Comparison of ENCODE assay signal across 8 cellular contexts in the genomic region with DNA sequence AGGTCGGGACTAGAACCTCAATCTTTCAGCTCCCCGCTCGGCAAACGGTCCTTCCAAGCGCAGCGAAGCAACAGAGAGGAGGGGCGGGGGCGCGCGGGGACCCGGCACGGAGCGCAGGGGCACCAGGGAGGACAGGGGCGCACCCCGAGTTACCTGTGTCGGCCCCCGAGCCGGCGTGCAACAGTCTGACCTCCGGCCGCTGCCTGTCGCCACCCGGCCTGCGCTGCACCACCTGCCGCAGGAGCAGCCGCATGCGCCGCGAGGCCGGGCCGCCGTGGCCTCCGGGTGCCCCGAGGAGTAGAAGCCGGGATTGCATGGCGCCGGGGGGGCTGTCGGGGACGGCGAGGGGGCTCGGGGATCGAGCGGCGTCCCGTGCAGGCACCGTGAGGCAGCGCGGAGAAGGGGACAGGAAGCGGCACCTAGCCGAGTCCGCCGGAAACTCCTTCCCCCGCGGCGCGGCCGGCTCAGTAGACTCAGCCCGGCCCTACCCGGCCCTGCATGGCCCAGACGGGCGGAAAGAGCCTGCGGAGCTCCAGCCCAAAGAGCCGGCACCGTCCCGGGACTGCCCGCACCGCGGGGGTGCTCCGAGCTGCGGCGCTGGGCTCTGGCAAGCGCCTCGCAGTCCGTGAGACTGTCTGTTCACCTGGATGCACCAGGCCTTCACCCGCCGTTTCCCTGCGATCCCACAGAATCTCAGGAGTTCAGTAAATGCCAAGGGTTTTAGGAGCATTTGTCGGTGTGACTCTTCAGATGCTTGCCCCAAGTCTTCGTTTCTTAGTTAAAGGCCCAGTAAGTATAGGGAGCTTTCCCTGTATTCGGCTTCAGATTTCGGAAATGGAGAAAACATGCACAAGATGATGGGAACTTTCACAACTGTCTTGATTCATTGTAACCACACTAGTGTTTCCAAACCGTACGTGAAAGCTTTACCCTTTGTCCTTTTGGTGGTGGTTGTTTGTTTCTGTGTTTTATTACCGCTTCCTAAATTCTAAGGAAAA. TPM values are rescaled to one million over a fixed set of nuclear protein-coding genes. Genes with fewer than 3 reads are reported as not detected.
DNase-seq lines count a peak whose midpoint lies in the region; ATAC-seq, FAIRE-seq and TF ChIP-seq lines count a peak whose summit lies in the region.

TSS of gene VWA8 (minus strand) at position 410 of the 998 bp plus-strand sequence. CDS start at position 316, 94 bp downstream.

- peak within 1 kb of the TSS; percentile 68 for H3K4me3 ChIP-seq in A549
- H3K4me3 ChIP-seq in kidney (ENCODE audit: low read length in 2 of 2): peak within 1 kb of the TSS; percentile 82 to 89

- H3K36me3 ChIP-seq in kidney (ENCODE audit: control insufficient read depth in 1 of 2, insufficient read depth in 2 of 2, low read length in 2 of 2): no peaks in the 10 kb centered on the region

- POLR2A ChIA-PET in A549 (lab: Yijun Ruan, JAX): interaction anchor here (1.4 to 1.8 kb wide), 3 partner anchors 80 to 293 kb away, joined by 5 to 9 read pairs (median 6); partner anchors contain the start of gene DGKH

- CTCF ChIA-PET in A549 (lab: Yijun Ruan, JAX): interaction anchor here (1.4 to 1.9 kb wide), 2 partner anchors 14 to 150 kb away, joined by 4 to 11 read pairs; no protein-coding TSS in a partner anchor

- peak in 1 of 2 experiments; percentile 25; a peak in 2 of 5 replicates for TF ChIP-seq RAD21 in A549 (conservative IDR thresholded peaks at IDR 0.05 in 1 of 2, IDR thresholded peaks at IDR 0.05 in 1 of 2)

- peak within 1 kb of the TSS; percentile 96 for H3K4me2 ChIP-seq in A549

- H3K9ac ChIP-seq in kidney (ENCODE audit: low read length in 2 of 2): peak within 1 kb of the TSS; percentile 83 to 90

- DNase-seq in A549 (ENCODE audit: low read depth in 1 of 2, low spot score in 1 of 2): peak; percentile 55 to 86
- peak; percentile 77 for DNase-seq in NCI-H226
- DNase-seq in activated CD4-positive, CD25-positive, alpha-beta regulatory T cell treated with anti-CD3 and anti-CD28 coated beads, Interleukin-2, amount 50 U/mL, for 72 hours: peak; percentile 86
- peak; percentile 74 for DNase-seq in cerebellum (ENCODE audit: low spot score)
- peak; percentile 94 for DNase-seq in kidney
- DNase-seq in stimulated activated CD4-positive, alpha-beta T cell treated with anti-CD3 and anti-CD28 coated beads, Interleukin-15, amount 100 ng/mL, for 24 hours: peak; percentile 91

- ATAC-seq in A549: peak; percentile 98
- ATAC-seq in GM18519 (IDR thresholded peaks at IDR 0.05; ENCODE audit: low FRiP score, unreplicated experiment): peak; percentile 82
- ATAC-seq in HG03045 (IDR thresholded peaks at IDR 0.05; ENCODE audit: unreplicated experiment): peak; percentile 84

- peak; percentile 66 for TF ChIP-seq POLR2A in A549 (IDR thresholded peaks at IDR 0.05; ENCODE audit: low read length)

- intact Hi-C loops in kidney (cut with DNase I): no loop called here

- TF ChIP-seq CTCF in A549 (IDR thresholded peaks at IDR 0.05): no peak
- no peak for TF ChIP-seq CTCF in kidney (IDR thresholded peaks at IDR 0.05; ENCODE audit: borderline replicate concordance, extremely low read depth, insufficient read depth)

- H3K4me1 ChIP-seq in A549: peaks cover 14% of the 10 kb centered on the region; the same call in 2 of the 3 replicates
- H3K4me1 ChIP-seq in kidney (ENCODE audit: control insufficient read depth in 1 of 2, insufficient read depth in 1 of 2, low read depth in 1 of 2, low read length in 2 of 2): peaks cover 6 to 14% of the 10 kb centered on the region in 2 donors

- no peak for TF ChIP-seq EP300 in A549 (IDR thresholded peaks at IDR 0.05)

- no peaks in the 10 kb centered on the region for H3K9me3 ChIP-seq in A549
- no peaks in the 10 kb centered on the region for H3K9me3 ChIP-seq in kidney (ENCODE audit: control insufficient read depth in 1 of 2, low read length in 2 of 2)

- FAIRE-seq in A549 (lab: Jason Lieb, UNC): no peak
- FAIRE-seq in kidney (lab: Jason Lieb, UNC): no peak

- 5% methylated on average over 21 of the region's 84 CpGs for WGBS in A549 (ENCODE audit: missing lambda C conversion rate)

- H3K27ac ChIP-seq in A549: peak within 1 kb of the TSS; percentile 92 to 97
- H3K27ac ChIP-seq in kidney (ENCODE audit: low read depth in 2 of 2, low read length in 2 of 2): peak within 1 kb of the TSS; percentile 80 to 91

TF ChIP-seq in A549, 52 proteins besides CTCF, POLR2A, EP300 and RAD21:
- TF ChIP-seq PHF8 (IDR thresholded peaks at IDR 0.05; ENCODE audit: borderline replicate concordance, low read depth) (peak; percentile 63), BCL3 (IDR thresholded peaks at IDR 0.05) (0 out of 3 replicates have a peak, but pooled peaks have one; percentile 39), MAX (IDR thresholded peaks at IDR 0.05) (peak; percentile 76), SMC3 (IDR thresholded peaks at IDR 0.05) (peak; percentile 27; the same call in 2 of the 3 replicates), FOSL2 (IDR thresholded peaks at IDR 0.05) (no peak), FOSL2 (CRISPR knock-in tag; IDR thresholded peaks at IDR 0.05) (no peak), HEYL (CRISPR knock-in tag; IDR thresholded peaks at IDR 0.05) (no peak), JUN (IDR thresholded peaks at IDR 0.05) (peak in 1 of 2 experiments; percentile 87; a peak in 3 of 5 replicates), FOSB (CRISPR knock-in tag; IDR thresholded peaks at IDR 0.05) (no peak), RARB (CRISPR knock-in tag; IDR thresholded peaks at IDR 0.05) (no peak), HOXA7 (CRISPR knock-in tag; IDR thresholded peaks at IDR 0.05) (no peak), CBX8 (IDR thresholded peaks at IDR 0.05) (no peak), NPAS2 (CRISPR knock-in tag; IDR thresholded peaks at IDR 0.05; ENCODE audit: borderline replicate concordance) (no peak), HMGXB4 (CRISPR knock-in tag; IDR thresholded peaks at IDR 0.05; ENCODE audit: borderline replicate concordance) (peak; percentile 77; the same call in 1 of the 2 replicates), KDM5A (IDR thresholded peaks at IDR 0.05) (peak; percentile 59), MAZ (IDR thresholded peaks at IDR 0.05; ENCODE audit: borderline replicate concordance, low read depth, low read length) (no peak; the same call in 1 of the 2 replicates), KDM1A (IDR thresholded peaks at IDR 0.05; ENCODE audit: low read depth) (no peak), HOXB5 (CRISPR knock-in tag; IDR thresholded peaks at IDR 0.05) (no peak), FOXS1 (CRISPR knock-in tag; IDR thresholded peaks at IDR 0.05) (no peak)

RNA-seq across cellular contexts. Expression of gene VWA8, which starts in this region (rescaled TPM):
- polyA plus RNA-seq in A549 (2011; rRNA removed) (15.2 and 15.3 TPM in 2 replicates), A549 (2017; fragmentation: RNase III; extraction: RNeasy Plus Mini Kit Qiagen cat#74134 plus additional on column Dnase treatment) (6.4 to 7.3 TPM (median 6.9 TPM) in 3 replicates), kidney (ENCODE audit: insufficient read depth, low read depth, low replicate concordance) (6.4 TPM)
- 4.1 and 4.3 TPM in 2 replicates for polyA plus RNA-seq in A549 (2012; cell fraction: cytosol; rRNA removed)
- polyA plus RNA-seq in A549 (2012; cell fraction: nucleus; rRNA removed): 4.2 and 4.9 TPM in 2 replicates
- polyA minus RNA-seq in A549 (2011; rRNA and poly(A)+ RNA removed): 16.0 and 18.3 TPM in 2 replicates
- total RNA-seq in cerebellum (38.5 TPM), kidney (21.3 TPM)

Comparison
In these comparisons a context has a peak if more than half of its experiments do, and no peak if none do; other contexts are left out.
1. Peak in every context shown above with its lines: DNase-seq, ATAC-seq, H3K4me3 ChIP-seq and H3K27ac ChIP-seq.